8 cellular contexts compared by ENCODE assay signal in genomic region chr14:54488646-54489317, GRCh38. TPM values are rescaled to one million over a fixed set of nuclear protein-coding genes. Genes with fewer than 3 reads are reported as not detected.
A peak's percentile ranks its signal among the peaks of the same experiment; 100 is the strongest.
DNase-seq lines count a peak whose midpoint lies in the region; ATAC-seq and TF ChIP-seq lines count a peak whose summit lies in the region.

TSS of gene GMFB (minus strand) at chr14:54488980. CDS start at chr14:54488927, 53 bp downstream.

- dilution Hi-C loops in IMR-90 (cut with HindIII; ENCODE audit: low sequenced_read_pairs, unreplicated experiment) = no loop called here

- H2BK15ac ChIP-seq in IMR-90 (ENCODE audit: low read depth, low read length) = peak within 1 kb of the TSS; percentile 50; the same call in 1 of the 3 replicates

- WGBS in IMR-90 (ENCODE audit: extremely low coverage in 2 of 2, insufficient read length in 1 of 2), 2 experiments = 0% methylated on average over 7 of the region's 51 CpGs; no CpG with 5 or more reads in 1 of the 2 experiments

- peak within 1 kb of the TSS; percentile 79 for H2BK5ac ChIP-seq in IMR-90 (ENCODE audit: low read depth, low read length, poor library complexity, severe bottlenecking)

- H4K91ac ChIP-seq in IMR-90 (ENCODE audit: insufficient read depth, low read depth, low read length) = peak within 1 kb of the TSS; percentile 75

- H3K27me3 ChIP-seq in IMR-90 (ENCODE audit: control insufficient read depth, insufficient read depth, low read length) = no peaks in the 10 kb centered on the region

- H3K27ac ChIP-seq in IMR-90 (ENCODE audit: insufficient read depth, low read length) (peak within 1 kb of the TSS; percentile 91), OCI-LY7 (ENCODE audit: low read depth, low read length, poor library complexity, severe bottlenecking) (peak within 1 kb of the TSS; percentile 65)

- ATAC-seq in GM21528 (IDR thresholded peaks at IDR 0.05; ENCODE audit: low FRiP score, unreplicated experiment) = peak; percentile 90
- peak; percentile 94 for ATAC-seq in IMR-90 (ENCODE audit: low read depth)
- ATAC-seq in mucosa of descending colon = peak; percentile 97

- no peaks in the 10 kb centered on the region for H3K36me3 ChIP-seq in IMR-90 (ENCODE audit: control insufficient read depth, insufficient read depth, low read length)
- 0 out of 2 replicates have a peak, but pooled peaks cover 5% of the 10 kb centered on the region for H3K36me3 ChIP-seq in OCI-LY7 (ENCODE audit: insufficient read depth, low read length)
- no peaks in the 10 kb centered on the region for H3K36me3 ChIP-seq in mucosa of descending colon (ENCODE audit: low read depth)

- H4K20me1 ChIP-seq in IMR-90 (ENCODE audit: insufficient read depth, low read length) (peaks cover 12% of the 10 kb centered on the region; the same call in 1 of the 2 replicates), OCI-LY7 (ENCODE audit: insufficient read depth, low read length) (0 out of 2 replicates have a peak, but pooled peaks cover 4% of the 10 kb centered on the region)

- BruUV-seq in IMR-90 (replicated peaks; lab: Mats Ljungman, UMichigan) (no TSS peak), OCI-LY7 (replicated peaks; lab: Mats Ljungman, UMichigan) (no TSS peak)

- CTCF ChIA-PET in IMR-90 (lab: Yijun Ruan, JAX) (interaction anchor here (1.0 kb wide), 1 partner anchor 21 kb away, joined by 3 read pairs; the partner anchor contains the start of gene CGRRF1), OCI-LY7 (lab: Charles Lee; ENCODE audit: unreplicated experiment) (interaction anchor here (1.0 to 1.7 kb wide), 2 partner anchors 21 to 47 kb away, joined by 3 read pairs; partner anchors contain the start of gene CGRRF1)

- H2AK9ac ChIP-seq in IMR-90 (replicated peaks; ENCODE audit: low read depth, low read length, poor library complexity) = peak within 1 kb of the TSS; percentile 99

- in situ Hi-C loops in IMR-90 (cut with MboI; ENCODE audit: low sequenced_read_pairs) = no loop called here

- peak within 1 kb of the TSS; percentile 68 for H3K18ac ChIP-seq in IMR-90 (ENCODE audit: low read depth, low read length)

- H2BK120ac ChIP-seq in IMR-90 (ENCODE audit: low read depth, low read length) = peak within 1 kb of the TSS; percentile 86

- H3K9me3 ChIP-seq in IMR-90 (ENCODE audit: control insufficient read depth, insufficient read depth, low read length) (no peaks in the 10 kb centered on the region), OCI-LY7 (ENCODE audit: low read length) (no peaks in the 10 kb centered on the region), mucosa of descending colon (no peaks in the 10 kb centered on the region)

- H3K4me2 ChIP-seq in IMR-90 (ENCODE audit: low read depth, low read length) (peak within 1 kb of the TSS; percentile 98), OCI-LY7 (ENCODE audit: low read length) (peak within 1 kb of the TSS; percentile 90)

- H3K4me3 ChIP-seq in IMR-90 (ENCODE audit: insufficient read depth, low read depth, low read length) = peak within 1 kb of the TSS; percentile 89
- peak within 1 kb of the TSS; percentile 87 for H3K4me3 ChIP-seq in OCI-LY7 (ENCODE audit: low read depth, low read length, poor library complexity, severe bottlenecking)
- H3K4me3 ChIP-seq in mucosa of descending colon = peak within 1 kb of the TSS; percentile 95

- TF ChIP-seq POLR2A in IMR-90 (IDR thresholded peaks at IDR 0.05; ENCODE audit: low read depth, low read length) = peak; percentile 94

- peak within 1 kb of the TSS; percentile 80 for H2BK20ac ChIP-seq in IMR-90 (ENCODE audit: low read depth, low read length)

- no peaks in the 10 kb centered on the region for H3K9me1 ChIP-seq in IMR-90 (ENCODE audit: insufficient read depth, low read length)

- POLR2A ChIA-PET in IMR-90 (lab: Charles Lee; ENCODE audit: unreplicated experiment) = interaction anchor here (0.7 kb wide), 1 partner anchor 21 kb away, joined by 3 read pairs; the partner anchor contains the start of gene CGRRF1
- POLR2A ChIA-PET in OCI-LY7 (lab: Charles Lee) = interaction anchor here (0.6 to 9.3 kb wide), 7 partner anchors 8 to 1733 kb away, joined by 3 to 75 read pairs (median 4); partner anchors contain the start of gene CGRRF1

- H3K79me2 ChIP-seq in OCI-LY7 (ENCODE audit: insufficient read depth, low read depth, low read length) = peaks cover 56% of the 10 kb centered on the region

- peak within 1 kb of the TSS; percentile 96 to 99 for H4K8ac ChIP-seq in IMR-90 (ENCODE audit: low read depth in 2 of 2, low read length in 2 of 2)

- intact Hi-C loops in IMR-90 (cut with micrococcal nuclease) (no loop called here), OCI-LY7 (cut with micrococcal nuclease; ENCODE audit: unreplicated experiment) (loop anchor here (2.0 kb wide), 1 partner anchor 92 kb away; the partner anchor contains the start of gene CDKN3), mucosa of descending colon (cut with DNase I, micrococcal nuclease) (no loop called here)

- DNase-seq in DMS153 (lab: John Stamatoyannopoulos, UW) = peak; percentile 81
- peak; percentile 91 for DNase-seq in IMR-90
- peak; percentile 93 for DNase-seq in OCI-LY7 (ENCODE audit: low spot score)
- DNase-seq in activated T-cell treated with anti-CD3 and anti-CD28 coated beads for 1 hour (ENCODE audit: low read depth) = peak; percentile 83
- peak; percentile 80 for DNase-seq in epidermal melanocyte (ENCODE audit: insufficient read length, low spot score)
- peak; percentile 94 to 95 (median 95) for DNase-seq in mucosa of descending colon
- peak; percentile 80 for DNase-seq in stimulated activated CD8-positive, alpha-beta memory T cell treated with anti-CD3 and anti-CD28 coated beads, Interleukin-4, amount 100 ng/mL, for 24 hours (ENCODE audit: low read depth)

- peak within 1 kb of the TSS; percentile 93 for H3K4ac ChIP-seq in IMR-90 (ENCODE audit: low read depth, low read length)

- H3K79me1 ChIP-seq in IMR-90 (ENCODE audit: low read depth in 1 of 2, low read length in 2 of 2) = peaks cover 6 to 23% of the 10 kb centered on the region in 2 experiments

- H2AK5ac ChIP-seq in IMR-90 (ENCODE audit: low read depth, low read length) = peak within 1 kb of the TSS; percentile 68

- H3K9me2 ChIP-seq in OCI-LY7 (ENCODE audit: insufficient read depth, low read length) = no peaks in the 10 kb centered on the region

- H3K14ac ChIP-seq in IMR-90 (replicated peaks; ENCODE audit: low read depth, low read length) = peak within 1 kb of the TSS; percentile 97

- H3K56ac ChIP-seq in IMR-90 (ENCODE audit: extremely low read depth, insufficient read depth, low read length) = peak within 1 kb of the TSS; percentile 95

- H3K23ac ChIP-seq in IMR-90 (ENCODE audit: low read depth, low read length) = peak within 1 kb of the TSS; percentile 97

- H2AFZ ChIP-seq in IMR-90 (replicated peaks; ENCODE audit: low read length, poor library complexity) (peak within 1 kb of the TSS; percentile 97), OCI-LY7 (ENCODE audit: low read length) (peak within 1 kb of the TSS; percentile 97)

- TF ChIP-seq RAD21 in IMR-90 (IDR thresholded peaks at IDR 0.05; ENCODE audit: low read length) = no peak

- H3K4me1 ChIP-seq in IMR-90 (ENCODE audit: control insufficient read depth, insufficient read depth, low read length) (0 out of 2 replicates have a peak, but pooled peaks cover 4% of the 10 kb centered on the region), OCI-LY7 (ENCODE audit: insufficient read depth, low read length, poor library complexity, severe bottlenecking) (peaks cover 52% of the 10 kb centered on the region), mucosa of descending colon (ENCODE audit: low read depth) (peaks cover 43% of the 10 kb centered on the region)

- TF ChIP-seq CTCF in IMR-90 (conservative IDR thresholded peaks at IDR 0.05; ENCODE audit: low read depth, low read length) = peak; percentile 57
- peak; percentile 62 for TF ChIP-seq CTCF in OCI-LY7 (conservative IDR thresholded peaks at IDR 0.05; ENCODE audit: low read length)
- TF ChIP-seq CTCF in mucosa of descending colon (IDR thresholded peaks at IDR 0.05) = no peak

- peak within 1 kb of the TSS; percentile 88 for H4K5ac ChIP-seq in IMR-90 (ENCODE audit: low read depth, low read length)

- H3K9ac ChIP-seq in IMR-90 (ENCODE audit: low read depth, low read length) = peak within 1 kb of the TSS; percentile 86

TF ChIP-seq in IMR-90, 13 proteins besides CTCF, POLR2A, EP300 and RAD21 (continues in another document):
- TF ChIP-seq MAZ (IDR thresholded peaks at IDR 0.05; ENCODE audit: borderline replicate concordance, low read depth, low read length) (peak; percentile 90; the same call in 1 of the 2 replicates), MAFK (IDR thresholded peaks at IDR 0.05; ENCODE audit: low read depth, low read length) (no peak), CHD1 (IDR thresholded peaks at IDR 0.05; ENCODE audit: low read depth, low read length) (no peak), USF2 (IDR thresholded peaks at IDR 0.05; ENCODE audit: low read depth, low read length) (peak; percentile 97), BHLHE40 (IDR thresholded peaks at IDR 0.05; ENCODE audit: low read depth, low read length) (peak; percentile 100), RFX5 (IDR thresholded peaks at IDR 0.05; ENCODE audit: low read depth, low read length) (0 out of 2 replicates have a peak, but pooled peaks have one; percentile 30), MXI1 (IDR thresholded peaks at IDR 0.05; ENCODE audit: borderline replicate concordance, low read depth, low read length) (peak; percentile 59; the same call in 1 of the 2 replicates), SMC3 (IDR thresholded peaks at IDR 0.05; ENCODE audit: low read depth, low read length) (0 out of 2 replicates have a peak, but pooled peaks have one; percentile 7), RCOR1 (IDR thresholded peaks at IDR 0.05; ENCODE audit: insufficient replicate concordance, low read length) (peak; percentile 59)

RNA-seq across cellular contexts. Expression of gene GMFB, which starts in this region (rescaled TPM):
- total RNA-seq in IMR-90 (2012; rRNA removed) (59.1 and 123 TPM in 2 replicates), OCI-LY7 (2022) (81.7 and 82.2 TPM in 2 replicates), mucosa of descending colon (10 to 100 TPM; 55.7 to 74.4 (median 57.5) TPM)
- polyA plus RNA-seq in IMR-90 (2012; rRNA removed) = 14.1 and 22.4 TPM in 2 replicates
- 4.1 and 7.2 TPM in 2 replicates for polyA plus RNA-seq in IMR-90 (2012; cell fraction: cytosol; rRNA removed)
- 8.0 and 19.3 TPM in 2 replicates for polyA plus RNA-seq in IMR-90 (2012; cell fraction: nucleus; rRNA removed; ENCODE audit: low replicate concordance)
- total RNA-seq in OCI-LY7 (2014; rRNA removed; shearing (Covaris generic)) = 45.7 and 61.3 TPM in 2 replicates

Comparison
In these comparisons a context has a peak if more than half of its experiments do, and no peak if none do; other contexts are left out.
1. Peak in every context shown above with its lines: DNase-seq, ATAC-seq, H3K4me3 ChIP-seq and H3K27ac ChIP-seq.